In the genomic region with DNA sequence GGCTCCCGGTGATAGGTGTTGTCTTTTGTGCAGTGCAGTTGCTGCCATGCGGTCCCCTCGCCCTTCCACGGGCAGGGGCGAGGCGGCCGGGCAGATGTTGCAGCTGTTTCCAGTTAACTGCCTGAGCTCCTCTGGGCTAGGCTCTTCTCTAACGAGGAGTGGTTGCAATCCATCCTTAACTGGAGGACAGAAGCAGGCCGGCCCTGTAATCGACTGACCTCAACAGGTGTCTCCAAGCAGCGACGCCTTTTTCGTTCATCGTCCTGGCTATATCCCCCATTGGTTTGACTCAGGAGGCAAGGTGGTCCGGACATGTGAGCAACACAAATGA, we compare ENCODE assay signal across 8 cellular contexts. TPM values are rescaled to one million over a fixed set of nuclear protein-coding genes. Genes with fewer than 3 reads are reported as not detected.
A peak's percentile ranks its signal among the peaks of the same experiment; 100 is the strongest.
DNase-seq lines count a peak whose midpoint lies in the region; ATAC-seq, FAIRE-seq and TF ChIP-seq lines count a peak whose summit lies in the region.

No MANE protein-coding gene starts in this region.

- H3K27ac ChIP-seq in RWPE1: peak overlapping the region; percentile 96

- ATAC-seq in HG02885 (IDR thresholded peaks at IDR 0.05; ENCODE audit: poor library complexity, unreplicated experiment): no peak

- peaks cover 20% of the 10 kb centered on the region for H3K4me1 Mint-ChIP-seq in T-helper 1 cell treated with Interleukin-12 subunit alpha and Interleukin-12 subunit beta and Interleukin-4 antibody, amounts not matched to agents 30 μg/mL and 1 μg/mL, for 36 hours (ENCODE audit: low read depth)
- peaks cover 40% of the 10 kb centered on the region for H3K4me1 Mint-ChIP-seq in osteocyte (ENCODE audit: unreplicated experiment)

- POLR2A ChIA-PET in RWPE1 (lab: Yijun Ruan, JAX; ENCODE audit: low non-redundant PET): no interaction called here

- no peaks in the 10 kb centered on the region for H3K9me3 Mint-ChIP-seq in T-helper 1 cell treated with Interleukin-12 subunit alpha and Interleukin-12 subunit beta and Interleukin-4 antibody, amounts not matched to agents 30 μg/mL and 1 μg/mL, for 36 hours
- H3K9me3 Mint-ChIP-seq in osteocyte (ENCODE audit: unreplicated experiment): no peaks in the 10 kb centered on the region

- peaks cover 10% of the 10 kb centered on the region for H3K36me3 Mint-ChIP-seq in T-helper 1 cell treated with Interleukin-12 subunit alpha and Interleukin-12 subunit beta and Interleukin-4 antibody, amounts not matched to agents 30 μg/mL and 1 μg/mL, for 36 hours (ENCODE audit: low read depth)
- peaks cover 16% of the 10 kb centered on the region for H3K36me3 Mint-ChIP-seq in osteocyte (ENCODE audit: unreplicated experiment)

- FAIRE-seq in H54 (lab: Jason Lieb, UNC): no peak

- no peak for DNase-seq in T-helper 1 cell
- no peak for DNase-seq in RWPE1 (ENCODE audit: low spot score)
- no peak for DNase-seq in epithelial cell of proximal tubule (ENCODE audit: low read depth)
- no peak for DNase-seq in osteocyte (ENCODE audit: extremely low spot score, unreplicated experiment)
- no peak for DNase-seq in H54 (ENCODE audit: insufficient read length, low spot score)
- no peak for DNase-seq in activated naive CD4-positive, alpha-beta T cell treated with anti-CD3 and anti-CD28 coated beads, Interleukin-2, amount 50 U/mL, for 16 hours

- no peak for TF ChIP-seq CTCF in RWPE1 (conservative IDR thresholded peaks at IDR 0.05; ENCODE audit: low read depth)
- no peak for TF ChIP-seq CTCF in epithelial cell of proximal tubule (conservative IDR thresholded peaks at IDR 0.05; ENCODE audit: low read depth, low read length)
- TF ChIP-seq CTCF in osteocyte (IDR thresholded peaks at IDR 0.05): no peak

- peak overlapping the region; percentile 86 for H3K4me3 ChIP-seq in epithelial cell of proximal tubule (ENCODE audit: low read depth, low read length)

- H3K27ac Mint-ChIP-seq in T-helper 1 cell treated with Interleukin-12 subunit alpha and Interleukin-12 subunit beta and Interleukin-4 antibody, amounts not matched to agents 30 μg/mL and 1 μg/mL, for 36 hours: peak overlapping the region; percentile 76
- peak overlapping the region; percentile 85 for H3K27ac Mint-ChIP-seq in osteocyte (ENCODE audit: unreplicated experiment)

- CTCF ChIA-PET in RWPE1 (lab: Yijun Ruan, JAX): no interaction called here

- peaks cover 48% of the 10 kb centered on the region for H3K27me3 Mint-ChIP-seq in T-helper 1 cell treated with Interleukin-12 subunit alpha and Interleukin-12 subunit beta and Interleukin-4 antibody, amounts not matched to agents 30 μg/mL and 1 μg/mL, for 36 hours (ENCODE audit: low read depth)
- no peaks in the 10 kb centered on the region for H3K27me3 Mint-ChIP-seq in osteocyte (ENCODE audit: unreplicated experiment)

- TF ChIP-seq POLR2A in H54 (IDR thresholded peaks at IDR 0.05; ENCODE audit: low read depth, low read length): no peak

- H3K4me3 Mint-ChIP-seq in T-helper 1 cell treated with Interleukin-12 subunit alpha and Interleukin-12 subunit beta and Interleukin-4 antibody, amounts not matched to agents 30 μg/mL and 1 μg/mL, for 36 hours: peak overlapping the region; percentile 86
- H3K4me3 Mint-ChIP-seq in osteocyte (ENCODE audit: unreplicated experiment): peak overlapping the region; percentile 86

RNA-seq across cellular contexts. Expression of gene TSC22D1, which starts 1.9 kb away (rescaled TPM):
- total RNA-seq in epithelial cell of proximal tubule (34.2 and 38.3 TPM in 2 replicates), osteocyte (118 and 122 TPM in 2 replicates)
